10 cellular contexts compared by ENCODE assay signal in the genomic region with DNA sequence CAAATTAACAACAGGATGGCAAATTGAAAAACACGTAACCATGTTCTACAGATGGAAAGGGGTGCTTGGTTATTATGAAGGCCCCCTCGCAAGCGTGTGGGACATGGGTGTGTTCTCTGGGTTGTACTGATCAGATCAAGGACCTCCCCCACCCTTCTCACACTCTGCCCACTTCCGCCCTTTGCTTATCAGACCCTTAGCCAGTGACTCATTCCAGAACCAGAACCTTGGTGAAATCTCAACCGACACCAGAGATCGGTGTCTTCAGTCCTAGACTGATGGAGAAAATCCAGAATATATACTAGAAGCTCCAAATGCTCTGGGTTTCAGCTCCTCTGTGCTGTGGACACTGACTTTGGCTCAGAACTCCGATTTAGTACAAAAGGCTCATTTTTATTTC.
DNase-seq lines count a peak whose midpoint lies in the region; ATAC-seq, FAIRE-seq and TF ChIP-seq lines count a peak whose summit lies in the region.
"Had no signal": no experiment of that assay in that cellular context is flagged by ENCODE, and none has a peak within 500 bp of the region (broad histone marks: within the 10 kb centered on the region; RNA-seq: fewer than 3 reads in every experiment).

No MANE protein-coding gene starts in this region.

- H4K5ac ChIP-seq in H1 (ENCODE audit: insufficient read length, low read depth, low read length), result no peak overlapping the region

- no peak overlapping the region for H3K27ac ChIP-seq in H1 (ENCODE audit: low read depth, low read length)
- H3K27ac ChIP-seq in dorsolateral prefrontal cortex, result peak overlapping the region in 1 of 59 donors; percentile 18

- H2AFZ ChIP-seq in H1 (ENCODE audit: low read length), result no peak overlapping the region

- no peaks in the 10 kb centered on the region for H3K23me2 ChIP-seq in H1 (ENCODE audit: low read depth, low read length)

- H3K4me3 ChIP-seq in H1 (ENCODE audit: extremely low read depth in 1 of 4, insufficient read depth in 2 of 4, low read depth in 3 of 4, low read length in 4 of 4) (no peak overlapping the region), dorsolateral prefrontal cortex (no peak overlapping the region)

- no peaks in the 10 kb centered on the region for H3K36me3 ChIP-seq in H1 (ENCODE audit: control insufficient read depth in 2 of 4, insufficient read depth in 4 of 4, low read length in 3 of 4)

- no peak overlapping the region; the same call in 1 of the 2 replicates for H2BK5ac ChIP-seq in H1 (ENCODE audit: low read depth, low read length)

- H3K4me1 Mint-ChIP-seq in HFFc6 (ENCODE audit: low read depth), result no peaks in the 10 kb centered on the region

- no peak for TF ChIP-seq CTCF in H1 (IDR thresholded peaks at IDR 0.05; ENCODE audit: control extremely low read depth in 1 of 3, insufficient read depth in 1 of 3, low read depth in 1 of 3, low read length in 3 of 3)
- no peak for TF ChIP-seq CTCF in HFFc6 (IDR thresholded peaks at IDR 0.05)
- no peak for TF ChIP-seq CTCF in dorsolateral prefrontal cortex (IDR thresholded peaks at IDR 0.05 in 54 of 56, conservative IDR thresholded peaks at IDR 0.05 in 2 of 56; ENCODE audit: low read depth in 1 of 56, partially characterized antibody in 56 of 56)

- FAIRE-seq in H1 (lab: Jason Lieb, UNC), result no peak

- no peak overlapping the region for H3K4ac ChIP-seq in H1 (replicated peaks; ENCODE audit: insufficient read length, low read depth, low read length)

- no peak for TF ChIP-seq POLR2A in H1 (IDR thresholded peaks at IDR 0.05; ENCODE audit: control extremely low read depth in 1 of 2, low read depth in 2 of 2, low read length in 2 of 2)

- H3K27me3 ChIP-seq in H1 (replicated peaks in 1 of 4; ENCODE audit: control insufficient read depth in 3 of 4, extremely low read depth in 1 of 4, insufficient read depth in 3 of 4, low read length in 3 of 4), result no peaks in the 10 kb centered on the region
- H3K27me3 ChIP-seq in dorsolateral prefrontal cortex, result no peaks in the 10 kb centered on the region

- no peak overlapping the region for H3K23ac ChIP-seq in H1 (ENCODE audit: insufficient read length)

- 88% methylated on average over 7 of the region's 7 CpGs; no CpG with 5 or more reads in 1 of the 2 experiments for WGBS in H1 (ENCODE audit: extremely low coverage in 1 of 2, insufficient coverage in 1 of 2, insufficient read length in 1 of 2, insufficient replicate concordance in 2 of 2, low coverage in 1 of 2, low lambda C conversion rate in 2 of 2, missing lambda C conversion rate in 1 of 2), 2 experiments

- no peak for TF ChIP-seq RAD21 in H1 (IDR thresholded peaks at IDR 0.05 in 1 of 2, conservative IDR thresholded peaks at IDR 0.05 in 1 of 2; ENCODE audit: low read depth in 2 of 2, low read length in 2 of 2)

- H3K4me2 ChIP-seq in H1 (ENCODE audit: insufficient read depth in 1 of 2, low read depth in 2 of 2, low read length in 2 of 2), result no peak overlapping the region

- POLR2A ChIA-PET in H1 (lab: Charles Lee; ENCODE audit: partially characterized antibody), result no interaction called here

- H3K56ac ChIP-seq in H1 (replicated peaks; ENCODE audit: insufficient read length, low read depth, low read length), result no peak overlapping the region

- H3K18ac ChIP-seq in H1 (ENCODE audit: extremely low read depth, low read length), result no peak overlapping the region

- no peaks in the 10 kb centered on the region for H4K20me1 ChIP-seq in H1 (replicated peaks in 1 of 2; ENCODE audit: control insufficient read depth in 1 of 2, insufficient read depth in 2 of 2, low read length in 2 of 2)

- peak overlapping the region; percentile 0; the same call in 1 of the 2 replicates for H2BK12ac ChIP-seq in H1 (ENCODE audit: low read depth, low read length)

- peak; percentile 67 for ATAC-seq in GM18907 (IDR thresholded peaks at IDR 0.05; ENCODE audit: unreplicated experiment)
- peak; percentile 29 for ATAC-seq in GM21825 (IDR thresholded peaks at IDR 0.05; ENCODE audit: unreplicated experiment)

- H3K14ac ChIP-seq in H1 (ENCODE audit: insufficient read length), result no peak overlapping the region

- no peak overlapping the region for H3K27ac Mint-ChIP-seq in HFFc6

- H3K4me1 ChIP-seq in H1 (replicated peaks in 1 of 4; ENCODE audit: control insufficient read depth in 3 of 4, insufficient read depth in 4 of 4, low read length in 3 of 4), result peaks cover 2 to 12% (median 8%) of the 10 kb centered on the region in 4 experiments; a peak in 6 of 7 replicates

- intact Hi-C loops in dorsolateral prefrontal cortex (cut with DNase I), result no loop called here

- no peaks in the 10 kb centered on the region for H3K9me3 Mint-ChIP-seq in HFFc6

- DNase-seq in OCI-M1 (lab: John Stamatoyannopoulos, UW) (peak; percentile 41), H1 (ENCODE audit: low read depth in 1 of 2, low spot score in 2 of 2) (no peak), dermis blood vessel endothelial cell (no peak), T1000 (lab: John Stamatoyannopoulos, UW) (no peak), HFFc6 (no peak), dorsolateral prefrontal cortex (no peak)
- DNase-seq: NK-92 treated with Interleukin-12 subunit alpha and Interleukin-12 subunit beta, amount 100 ng/mL, for 24 hours; stimulated activated CD4-positive, alpha-beta T cell treated with anti-CD3 and anti-CD28 coated beads, Interleukin-2, amount 100 ng/mL, for 48 hours had no signal

- H3K9ac ChIP-seq in H1 (replicated peaks in 1 of 4; ENCODE audit: extremely low read depth in 1 of 4, low read depth in 3 of 4, low read length in 3 of 4), result no peak overlapping the region

- no peak overlapping the region for H4K8ac ChIP-seq in H1 (ENCODE audit: extremely low read depth, insufficient read depth, low read length)

- no peak overlapping the region for H4K91ac ChIP-seq in H1 (replicated peaks; ENCODE audit: insufficient read length, low read length)

- H3K27me3 Mint-ChIP-seq in HFFc6 (ENCODE audit: insufficient read depth), result peaks cover 7% of the 10 kb centered on the region; the same call in 1 of the 2 replicates

- no peak overlapping the region for H2BK20ac ChIP-seq in H1 (ENCODE audit: low read length)

- no peaks in the 10 kb centered on the region for H3K9me3 ChIP-seq in H1 (ENCODE audit: insufficient read depth in 2 of 2, low read depth in 1 of 2, low read length in 1 of 2)

- H2AK5ac ChIP-seq in H1 (ENCODE audit: low read depth, low read length), result no peak overlapping the region

- CTCF ChIA-PET in H1 (lab: Charles Lee; ENCODE audit: partially characterized antibody), result interaction anchor here (1.8 to 5.2 kb wide), 2 partner anchors 23 to 47 kb away, joined by 7 to 29 read pairs; no protein-coding TSS in a partner anchor

- TF ChIP-seq EP300 in H1 (IDR thresholded peaks at IDR 0.05; ENCODE audit: borderline replicate concordance in 1 of 2, low read depth in 2 of 2, low read length in 2 of 2), result no peak

- H3K4me3 Mint-ChIP-seq in HFFc6, result no peak overlapping the region

- H3K79me1 ChIP-seq in H1 (ENCODE audit: low read depth, low read length), result no peaks in the 10 kb centered on the region

- H3K79me2 ChIP-seq in H1 (ENCODE audit: control insufficient read depth in 1 of 2, insufficient read depth in 2 of 2, low read length in 2 of 2), result no peaks in the 10 kb centered on the region

- H2BK15ac ChIP-seq in H1 (ENCODE audit: low read length), result no peak overlapping the region; the same call in 1 of the 2 replicates

- H2BK120ac ChIP-seq in H1 (replicated peaks; ENCODE audit: low read depth, low read length), result no peak overlapping the region

- H3K36me3 Mint-ChIP-seq in HFFc6 (ENCODE audit: low read depth), result no peaks in the 10 kb centered on the region

TF ChIP-seq in H1, 55 proteins besides CTCF, POLR2A, EP300 and RAD21:
- TF ChIP-seq CEBPB (IDR thresholded peaks at IDR 0.05; ENCODE audit: low read depth, low read length), result no peak
- TF ChIP-seq SIX5 (IDR thresholded peaks at IDR 0.05; ENCODE audit: low read depth, low read length), result no peak
- TF ChIP-seq CHD1 (IDR thresholded peaks at IDR 0.05; ENCODE audit: low read depth, low read length), result no peak
- TF ChIP-seq SRF (IDR thresholded peaks at IDR 0.05; ENCODE audit: low read depth, low read length), result no peak
- no peak for TF ChIP-seq EZH2 (IDR thresholded peaks at IDR 0.05; ENCODE audit: low read depth, low read length, severe bottlenecking)
- TF ChIP-seq, protein P1, sequence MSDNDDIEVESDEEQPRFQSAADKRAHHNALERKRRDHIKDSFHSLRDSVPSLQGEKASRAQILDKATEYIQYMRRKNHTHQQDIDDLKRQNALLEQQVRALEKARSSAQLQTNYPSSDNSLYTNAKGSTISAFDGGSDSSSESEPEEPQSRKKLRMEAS (IDR thresholded peaks at IDR 0.05), result no peak
- TF ChIP-seq, protein P2, sequence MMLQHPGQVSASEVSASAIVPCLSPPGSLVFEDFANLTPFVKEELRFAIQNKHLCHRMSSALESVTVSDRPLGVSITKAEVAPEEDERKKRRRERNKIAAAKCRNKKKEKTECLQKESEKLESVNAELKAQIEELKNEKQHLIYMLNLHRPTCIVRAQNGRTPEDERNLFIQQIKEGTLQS (IDR thresholded peaks at IDR 0.05; ENCODE audit: insufficient read depth, low read depth, low read length), result no peak
- no peak for TF ChIP-seq ZNF274 (IDR thresholded peaks at IDR 0.05; ENCODE audit: borderline replicate concordance, extremely low read depth, low read length)
